9 cellular contexts compared by ENCODE assay signal in genomic region chr1:226654508-226655124, GRCh38.
A peak's percentile ranks its signal among the peaks of the same experiment; 100 is the strongest.
DNase-seq lines count a peak whose midpoint lies in the region; ATAC-seq and TF ChIP-seq lines count a peak whose summit lies in the region.
"Had no signal": no experiment of that assay in that cellular context is flagged by ENCODE, and none has a peak within 500 bp of the region (broad histone marks: within the 10 kb centered on the region; RNA-seq: fewer than 3 reads in every experiment).

No MANE protein-coding gene starts in this region.

- 71% methylated on average over 9 of the region's 9 CpGs for WGBS in thymus

- no peaks in the 10 kb centered on the region for H3K9me3 Mint-ChIP-seq in activated naive CD4-positive, alpha-beta T cell treated with anti-CD3 and anti-CD28 coated beads, Interleukin-2, amount 10 ng/mL, durations not matched to agents 7 days and 5 days
- H3K9me3 Mint-ChIP-seq in activated CD4-positive, alpha-beta memory T cell treated with anti-CD3 and anti-CD28 coated beads for 36 hours, result no peaks in the 10 kb centered on the region

- H3K27ac Mint-ChIP-seq in activated naive CD4-positive, alpha-beta T cell treated with anti-CD3 and anti-CD28 coated beads, Interleukin-2, amount 10 ng/mL, durations not matched to agents 7 days and 5 days, result peak overlapping the region; percentile 98
- H3K27ac Mint-ChIP-seq in activated CD4-positive, alpha-beta memory T cell treated with anti-CD3 and anti-CD28 coated beads for 36 hours, result no peak overlapping the region

- DNase-seq in activated naive CD4-positive, alpha-beta T cell treated with anti-CD3 and anti-CD28 coated beads, Interleukin-2, amount 10 ng/mL, durations not matched to agents 7 days and 5 days, result no peak
- DNase-seq in activated naive CD4-positive, alpha-beta T cell (lab: John Stamatoyannopoulos, UW), result no peak
- no peak for DNase-seq in activated CD4-positive, alpha-beta memory T cell treated with anti-CD3 and anti-CD28 coated beads for 36 hours
- DNase-seq in lower lobe of right lung (peak; percentile 40), NCI-H128 (lab: John Stamatoyannopoulos, UW; ENCODE audit: unreplicated experiment) (no peak), SW480 (ENCODE audit: low spot score) (no peak), brain microvascular endothelial cell (no peak)
- DNase-seq: activated CD4-positive, alpha-beta T cell treated with anti-CD3 and anti-CD28 coated beads, Interleukin-2, amount 50 U/mL, for 4 hours had no signal

- H3K4me3 ChIP-seq in lower lobe of right lung (no peak overlapping the region), thymus (ENCODE audit: low read length) (peak overlapping the region; percentile 25), brain microvascular endothelial cell (ENCODE audit: low read depth, low read length) (no peak overlapping the region)

- peak overlapping the region; percentile 62 for H3K4me3 Mint-ChIP-seq in activated naive CD4-positive, alpha-beta T cell treated with anti-CD3 and anti-CD28 coated beads, Interleukin-2, amount 10 ng/mL, durations not matched to agents 7 days and 5 days
- peak overlapping the region; percentile 78 for H3K4me3 Mint-ChIP-seq in activated CD4-positive, alpha-beta memory T cell treated with anti-CD3 and anti-CD28 coated beads for 36 hours

- H3K27me3 ChIP-seq in lower lobe of right lung (ENCODE audit: low read depth) (no peaks in the 10 kb centered on the region), thymus (ENCODE audit: control insufficient read depth, insufficient read depth) (no peaks in the 10 kb centered on the region), brain microvascular endothelial cell (replicated peaks) (no peaks in the 10 kb centered on the region)

- no peaks in the 10 kb centered on the region for H3K27me3 Mint-ChIP-seq in activated naive CD4-positive, alpha-beta T cell treated with anti-CD3 and anti-CD28 coated beads, Interleukin-2, amount 10 ng/mL, durations not matched to agents 7 days and 5 days
- no peaks in the 10 kb centered on the region for H3K27me3 Mint-ChIP-seq in activated CD4-positive, alpha-beta memory T cell treated with anti-CD3 and anti-CD28 coated beads for 36 hours

- in situ Hi-C loops in brain microvascular endothelial cell (cut with HindIII; ENCODE audit: low pct_ligation_motif_present, low sequenced_read_pairs), result no loop called here

- no peak for ATAC-seq in lower lobe of right lung

- POLR2A ChIA-PET in activated CD4-positive, alpha-beta memory T cell treated with anti-CD3 and anti-CD28 coated beads for 36 hours (lab: Charles Lee), result interaction anchor here (1.1 to 1.9 kb wide), 7 partner anchors 8 to 84 kb away, joined by 3 to 17 read pairs (median 7); partner anchors contain the start of gene ITPKB

- CTCF ChIA-PET in activated naive CD4-positive, alpha-beta T cell treated with anti-CD3 and anti-CD28 coated beads, Interleukin-2, amount 10 ng/mL, durations not matched to agents 7 days and 5 days (lab: Charles Lee), result interaction anchor here (0.6 to 5.8 kb wide), 12 partner anchors 8 to 470 kb away, joined by 3 to 25 read pairs (median 4); no protein-coding TSS in a partner anchor
- CTCF ChIA-PET in activated CD4-positive, alpha-beta memory T cell treated with anti-CD3 and anti-CD28 coated beads for 36 hours (lab: Charles Lee), result interaction anchor here (1.1 to 6.7 kb wide), 8 partner anchors 8 to 173 kb away, joined by 3 to 35 read pairs (median 6); no protein-coding TSS in a partner anchor

- intact Hi-C loops in activated CD4-positive, alpha-beta memory T cell treated with anti-CD3 and anti-CD28 coated beads for 36 hours (cut with micrococcal nuclease), result no loop called here
- intact Hi-C loops in lower lobe of right lung (cut with DNase I), result no loop called here

- H3K36me3 Mint-ChIP-seq in activated naive CD4-positive, alpha-beta T cell treated with anti-CD3 and anti-CD28 coated beads, Interleukin-2, amount 10 ng/mL, durations not matched to agents 7 days and 5 days, result peaks cover 12% of the 10 kb centered on the region
- H3K36me3 Mint-ChIP-seq in activated CD4-positive, alpha-beta memory T cell treated with anti-CD3 and anti-CD28 coated beads for 36 hours, result no peaks in the 10 kb centered on the region

- peaks cover 22% of the 10 kb centered on the region for H3K4me1 Mint-ChIP-seq in activated naive CD4-positive, alpha-beta T cell treated with anti-CD3 and anti-CD28 coated beads, Interleukin-2, amount 10 ng/mL, durations not matched to agents 7 days and 5 days
- peaks cover 20% of the 10 kb centered on the region for H3K4me1 Mint-ChIP-seq in activated CD4-positive, alpha-beta memory T cell treated with anti-CD3 and anti-CD28 coated beads for 36 hours (ENCODE audit: low read depth)

- peak overlapping the region; percentile 71 for H3K27ac ChIP-seq in lower lobe of right lung
- H3K27ac ChIP-seq in thymus (ENCODE audit: low read depth), result peak overlapping the region; percentile 72
- H3K27ac ChIP-seq in brain microvascular endothelial cell, result no peak overlapping the region

- TF ChIP-seq CTCF in lower lobe of right lung (IDR thresholded peaks at IDR 0.05) (no peak), brain microvascular endothelial cell (IDR thresholded peaks at IDR 0.05; ENCODE audit: low read depth, low read length, missing control alignments) (no peak)

- H3K9me3 ChIP-seq in lower lobe of right lung (no peaks in the 10 kb centered on the region), thymus (ENCODE audit: control insufficient read depth) (no peaks in the 10 kb centered on the region)

- H3K36me3 ChIP-seq in lower lobe of right lung (no peaks in the 10 kb centered on the region), thymus (ENCODE audit: control insufficient read depth, insufficient read depth) (peaks cover 3% of the 10 kb centered on the region), brain microvascular endothelial cell (replicated peaks) (no peaks in the 10 kb centered on the region)

- H3K4me1 ChIP-seq in lower lobe of right lung, result peaks cover 84% of the 10 kb centered on the region
- H3K4me1 ChIP-seq in thymus (ENCODE audit: control insufficient read depth, insufficient read depth, low read length), result peaks cover 64% of the 10 kb centered on the region
